Comparison of ENCODE assay signal across 27 cellular contexts in genomic region chr2:198597648-198598047, GRCh38.
"Had no signal": no experiment of that assay in that cellular context is flagged by ENCODE, and none has a peak within 500 bp of the region (broad histone marks: within the 10 kb centered on the region; RNA-seq: fewer than 3 reads in every experiment).

No MANE protein-coding gene starts in this region.

- H3K4me1 ChIP-seq: ascending aorta had no signal

- H3K27me3 ChIP-seq: ascending aorta, cardiac muscle cell had no signal

- H3K4me3 Mint-ChIP-seq: activated CD4-positive, alpha-beta T cell treated with anti-CD3 and anti-CD28 coated beads, Interleukin-2, amount 10 ng/mL, durations not matched to agents 7 days and 5 days; activated CD8-positive, alpha-beta T cell treated with anti-CD3 and anti-CD28 coated beads, Interleukin-2, amount 10 ng/mL, durations not matched to agents 7 days and 5 days; activated naive CD4-positive, alpha-beta T cell treated with anti-CD3 and anti-CD28 coated beads, Interleukin-2, amount 50 U/mL, for 24 hours; activated naive CD8-positive, alpha-beta T cell treated with anti-CD3 and anti-CD28 coated beads, Interleukin-2, amount 10 ng/mL, durations not matched to agents 7 days and 5 days; activated T-cell treated with anti-CD3 and anti-CD28 coated beads, Interleukin-2, amount 50 U/mL, for 24 hours; central memory CD8-positive, alpha-beta T cell had no signal

- ATAC-seq: activated CD8-positive, alpha-beta T cell treated with anti-CD3 and anti-CD28 coated beads, Interleukin-2, amount 10 ng/mL, durations not matched to agents 7 days and 5 days; Right ventricle myocardium inferior had no signal

- H3K9me3 ChIP-seq: ascending aorta had no signal

- H3K27me3 Mint-ChIP-seq: activated naive CD8-positive, alpha-beta T cell treated with anti-CD3 and anti-CD28 coated beads, Interleukin-2, amount 10 ng/mL, durations not matched to agents 7 days and 5 days; activated T-cell treated with anti-CD3 and anti-CD28 coated beads, Interleukin-2, amount 50 U/mL, for 24 hours; central memory CD8-positive, alpha-beta T cell had no signal

- H3K9me3 Mint-ChIP-seq: activated CD4-positive, alpha-beta T cell treated with anti-CD3 and anti-CD28 coated beads, Interleukin-2, amount 10 ng/mL, durations not matched to agents 7 days and 5 days; activated naive CD8-positive, alpha-beta T cell treated with anti-CD3 and anti-CD28 coated beads, Interleukin-2, amount 10 ng/mL, durations not matched to agents 7 days and 5 days; activated T-cell treated with anti-CD3 and anti-CD28 coated beads, Interleukin-2, amount 50 U/mL, for 24 hours; activated T-helper 2 cell treated with anti-CD3 and anti-CD28 coated beads, Interferon-gamma antibody, Interleukin-2, Interleukin-4, amounts not matched to agents 10 μg/mL and 5 μg/mL and 100 μg/mL, durations not matched to agents 14 hours and 24 hours and 36 hours had no signal

- H3K36me3 Mint-ChIP-seq: activated naive CD4-positive, alpha-beta T cell treated with anti-CD3 and anti-CD28 coated beads, Interleukin-2, amount 50 U/mL, for 24 hours; activated naive CD8-positive, alpha-beta T cell treated with anti-CD3 and anti-CD28 coated beads, Interleukin-2, amount 10 ng/mL, durations not matched to agents 7 days and 5 days had no signal

- H3K4me1 Mint-ChIP-seq: activated CD4-positive, alpha-beta T cell treated with anti-CD3 and anti-CD28 coated beads, Interleukin-2, amount 10 ng/mL, durations not matched to agents 7 days and 5 days; activated naive CD4-positive, alpha-beta T cell treated with anti-CD3 and anti-CD28 coated beads, Interleukin-2, amount 50 U/mL, for 24 hours; activated naive CD8-positive, alpha-beta T cell treated with anti-CD3 and anti-CD28 coated beads, Interleukin-2, amount 10 ng/mL, durations not matched to agents 7 days and 5 days; central memory CD8-positive, alpha-beta T cell had no signal

- H3K36me3 ChIP-seq: ascending aorta, cardiac muscle cell had no signal

- DNase-seq: activated CD4-positive, alpha-beta T cell treated with anti-CD3 and anti-CD28 coated beads, Interleukin-2, amount 10 ng/mL, durations not matched to agents 7 days and 5 days; activated CD4-positive, alpha-beta T cell treated with anti-CD3 and anti-CD28 coated beads, Interleukin-2, amount 50 U/mL, for 48 hours; activated CD8-positive, alpha-beta T cell treated with anti-CD3 and anti-CD28 coated beads, Interleukin-2, amount 10 ng/mL, durations not matched to agents 7 days and 5 days; activated gamma-delta T cell; activated naive CD4-positive, alpha-beta T cell treated with Interleukin-2 at 50 U/mL for 16 hours; activated naive CD8-positive, alpha-beta T cell treated with anti-CD3 and anti-CD28 coated beads, Interleukin-2, amount 10 ng/mL, durations not matched to agents 7 days and 5 days; activated T-cell treated with anti-CD3 and anti-CD28 coated beads, Interleukin-2, amount 50 U/mL, for 24 hours; amygdala; NCI-H1105; NCI-H1417 treated with DMSO at 0.1 percent for 48 hours; NCI-H1930; NCI-H2107; NCI-H2171; NCI-H226; NCI-H524 treated with DMSO at 0.1 percent for 48 hours; PC-9; SIG-M5; SW 1271; T-helper 1 cell; T1000 had no signal

- H3K27ac ChIP-seq: ascending aorta, cardiac muscle cell, PC-9, RWPE1 had no signal

- H3K4me3 ChIP-seq: ascending aorta, cardiac muscle cell, PC-9 had no signal

- H3K27ac Mint-ChIP-seq: activated CD4-positive, alpha-beta T cell treated with anti-CD3 and anti-CD28 coated beads, Interleukin-2, amount 10 ng/mL, durations not matched to agents 7 days and 5 days; activated CD8-positive, alpha-beta T cell treated with anti-CD3 and anti-CD28 coated beads, Interleukin-2, amount 10 ng/mL, durations not matched to agents 7 days and 5 days; activated naive CD8-positive, alpha-beta T cell treated with anti-CD3 and anti-CD28 coated beads, Interleukin-2, amount 10 ng/mL, durations not matched to agents 7 days and 5 days; activated T-cell treated with anti-CD3 and anti-CD28 coated beads, Interleukin-2, amount 50 U/mL, for 24 hours; activated T-helper 2 cell treated with anti-CD3 and anti-CD28 coated beads, Interferon-gamma antibody, Interleukin-2, Interleukin-4, amounts not matched to agents 10 μg/mL and 5 μg/mL and 100 μg/mL, durations not matched to agents 14 hours and 24 hours and 36 hours had no signal
